Comparison of ENCODE assay signal across 8 cellular contexts in the genomic region with DNA sequence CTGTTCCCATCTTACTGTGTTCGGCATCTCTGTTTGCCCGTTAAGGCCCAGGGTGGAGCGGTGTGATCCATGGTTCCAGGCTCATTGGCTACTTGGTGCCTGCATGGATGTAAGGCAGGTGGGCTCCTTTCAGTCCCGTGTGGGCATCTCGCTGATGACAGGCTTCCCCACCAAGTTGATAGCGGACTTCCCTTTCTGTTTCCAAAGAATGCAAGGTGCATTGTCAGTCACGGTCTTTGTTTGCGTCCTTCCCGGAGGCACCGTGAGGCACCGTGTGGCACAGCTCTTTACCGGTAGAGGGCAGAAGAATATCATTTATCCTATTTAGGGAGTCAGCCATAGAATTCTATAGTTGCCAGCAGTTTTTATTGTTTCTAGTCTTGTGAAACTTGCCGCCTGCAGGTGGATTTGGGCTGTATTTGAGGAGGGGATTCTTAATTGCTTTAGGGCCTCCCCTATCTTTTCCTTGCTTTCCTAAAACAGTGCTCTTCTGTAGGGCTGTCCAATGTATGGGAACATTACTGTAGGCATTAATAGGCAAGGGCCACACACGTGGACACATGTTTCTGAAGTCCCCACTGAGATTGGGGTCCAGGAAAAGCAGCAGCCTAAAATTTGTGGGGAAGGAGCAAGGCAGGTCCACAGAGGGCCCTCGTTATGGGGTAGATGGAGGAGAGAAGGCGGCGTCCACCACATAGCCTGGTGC.
A peak's percentile ranks its signal among the peaks of the same experiment; 100 is the strongest.
DNase-seq lines count a peak whose midpoint lies in the region; ATAC-seq and TF ChIP-seq lines count a peak whose summit lies in the region.

No MANE protein-coding gene starts in this region.

- no peak overlapping the region for H2BK5ac ChIP-seq in IMR-90 (ENCODE audit: low read depth, low read length, poor library complexity, severe bottlenecking)

- 33% methylated on average over 1 of the region's 17 CpGs; no CpG with 5 or more reads in 1 of the 2 experiments for WGBS in IMR-90 (ENCODE audit: extremely low coverage in 2 of 2, insufficient read length in 1 of 2), 2 experiments
- WGBS in spleen, 5 donors: 33 to 42% (median 40%) methylated on average over 17 of the region's 17 CpGs

- H2AFZ ChIP-seq in IMR-90 (replicated peaks; ENCODE audit: low read length, poor library complexity): peak overlapping the region; percentile 78

- peak; percentile 82 for TF ChIP-seq RAD21 in IMR-90 (IDR thresholded peaks at IDR 0.05; ENCODE audit: low read length)

- no peaks in the 10 kb centered on the region for H3K4me1 ChIP-seq in IMR-90 (ENCODE audit: control insufficient read depth, insufficient read depth, low read length)
- peaks cover 0 to 81% (median 25%) of the 10 kb centered on the region in 6 donors for H3K4me1 ChIP-seq in spleen

- no peak overlapping the region for H3K9ac ChIP-seq in IMR-90 (ENCODE audit: low read depth, low read length)

- no peak overlapping the region for H3K18ac ChIP-seq in IMR-90 (ENCODE audit: low read depth, low read length)

- H3K9me1 ChIP-seq in IMR-90 (ENCODE audit: insufficient read depth, low read length): no peaks in the 10 kb centered on the region

- POLR2A ChIA-PET in IMR-90 (lab: Charles Lee; ENCODE audit: unreplicated experiment): no interaction called here

- intact Hi-C loops in IMR-90 (cut with micrococcal nuclease): loop anchor here (1.0 to 10.0 kb wide), 4 partner anchors 129 to 697 kb away; no protein-coding TSS in a partner anchor
- intact Hi-C loops in spleen (cut with DNase I; ENCODE audit: low total_unique reads): loop anchor here (5.0 kb wide), 1 partner anchor 620 kb away; no protein-coding TSS in a partner anchor

- H3K23ac ChIP-seq in IMR-90 (ENCODE audit: low read depth, low read length): no peak overlapping the region

- dilution Hi-C loops in IMR-90 (cut with HindIII; ENCODE audit: low sequenced_read_pairs, unreplicated experiment): no loop called here

- H3K4me3 ChIP-seq in IMR-90 (ENCODE audit: insufficient read depth, low read depth, low read length) (no peak overlapping the region), spleen (no peak overlapping the region)

- H3K27ac ChIP-seq in IMR-90 (ENCODE audit: insufficient read depth, low read length) (no peak overlapping the region), spleen (no peak overlapping the region)

- TF ChIP-seq CTCF in IMR-90 (conservative IDR thresholded peaks at IDR 0.05; ENCODE audit: low read depth, low read length): peak; percentile 86
- peak; percentile 44 to 85 (median 65) for TF ChIP-seq CTCF in spleen (IDR thresholded peaks at IDR 0.05 in 8 of 11, conservative IDR thresholded peaks at IDR 0.05 in 3 of 11)

- DNase-seq in Daoy (ENCODE audit: low read depth): peak; percentile 35
- DNase-seq in IMR-90: peak; percentile 46
- peak; percentile 22 to 59 for DNase-seq in SW 1271 (lab: John Stamatoyannopoulos, UW)
- peak; percentile 81 for DNase-seq in astrocyte of the hippocampus (ENCODE audit: low read depth, low spot score)
- DNase-seq in iPS DF 4.7 (ENCODE audit: extremely low read depth, low spot score): peak; percentile 76
- no peak for DNase-seq in spleen

- no peak overlapping the region for H2AK9ac ChIP-seq in IMR-90 (replicated peaks; ENCODE audit: low read depth, low read length, poor library complexity)

- no peak overlapping the region for H2BK15ac ChIP-seq in IMR-90 (ENCODE audit: low read depth, low read length)

- TF ChIP-seq POLR2A in IMR-90 (IDR thresholded peaks at IDR 0.05; ENCODE audit: low read depth, low read length) (no peak), spleen (IDR thresholded peaks at IDR 0.05) (no peak)

- no peak overlapping the region for H2AK5ac ChIP-seq in IMR-90 (ENCODE audit: low read depth, low read length)

- H4K91ac ChIP-seq in IMR-90 (ENCODE audit: insufficient read depth, low read depth, low read length): no peak overlapping the region

- H3K56ac ChIP-seq in IMR-90 (ENCODE audit: extremely low read depth, insufficient read depth, low read length): no peak overlapping the region

- no TSS peak for BruUV-seq in IMR-90 (replicated peaks; lab: Mats Ljungman, UMichigan)

- H3K27me3 ChIP-seq in IMR-90 (ENCODE audit: control insufficient read depth, insufficient read depth, low read length) (no peaks in the 10 kb centered on the region), spleen (replicated peaks in 1 of 7) (no peaks in the 10 kb centered on the region)

- no peak overlapping the region for H3K4me2 ChIP-seq in IMR-90 (ENCODE audit: low read depth, low read length)

- H3K14ac ChIP-seq in IMR-90 (replicated peaks; ENCODE audit: low read depth, low read length): no peak overlapping the region

- no peaks in the 10 kb centered on the region for H3K9me3 ChIP-seq in IMR-90 (ENCODE audit: control insufficient read depth, insufficient read depth, low read length)
- no peaks in the 10 kb centered on the region for H3K9me3 ChIP-seq in spleen

- in situ Hi-C loops in IMR-90 (cut with MboI; ENCODE audit: low sequenced_read_pairs): loop anchor here (5.0 kb wide), 1 partner anchor 290 kb away; no protein-coding TSS in a partner anchor

- H2BK120ac ChIP-seq in IMR-90 (ENCODE audit: low read depth, low read length): no peak overlapping the region

- H4K20me1 ChIP-seq in IMR-90 (ENCODE audit: insufficient read depth, low read length): no peaks in the 10 kb centered on the region

- H3K4ac ChIP-seq in IMR-90 (ENCODE audit: low read depth, low read length): no peak overlapping the region

- H4K5ac ChIP-seq in IMR-90 (ENCODE audit: low read depth, low read length): no peak overlapping the region

- H3K36me3 ChIP-seq in IMR-90 (ENCODE audit: control insufficient read depth, insufficient read depth, low read length) (no peaks in the 10 kb centered on the region), spleen (peaks cover 0 to 15% (median 0%) of the 10 kb centered on the region in 6 donors)

- no peak overlapping the region for H4K8ac ChIP-seq in IMR-90 (ENCODE audit: low read depth in 2 of 2, low read length in 2 of 2)

- CTCF ChIA-PET in IMR-90 (lab: Yijun Ruan, JAX): no interaction called here

- ATAC-seq in GM21515 (IDR thresholded peaks at IDR 0.05; ENCODE audit: unreplicated experiment) (peak; percentile 50), IMR-90 (ENCODE audit: low read depth) (peak; percentile 98), HG03025 (IDR thresholded peaks at IDR 0.05; ENCODE audit: low FRiP score, unreplicated experiment) (no peak)

- H3K79me1 ChIP-seq in IMR-90 (ENCODE audit: low read depth in 1 of 2, low read length in 2 of 2): no peaks in the 10 kb centered on the region

- H2BK20ac ChIP-seq in IMR-90 (ENCODE audit: low read depth, low read length): no peak overlapping the region

TF ChIP-seq in IMR-90, 13 proteins besides CTCF, POLR2A, EP300 and RAD21:
- TF ChIP-seq SMC3 (IDR thresholded peaks at IDR 0.05; ENCODE audit: low read depth, low read length) (peak; percentile 65), RCOR1 (IDR thresholded peaks at IDR 0.05; ENCODE audit: insufficient replicate concordance, low read length) (no peak), MAFK (IDR thresholded peaks at IDR 0.05; ENCODE audit: low read depth, low read length) (no peak), BHLHE40 (IDR thresholded peaks at IDR 0.05; ENCODE audit: low read depth, low read length) (no peak), CEBPB (IDR thresholded peaks at IDR 0.05; ENCODE audit: low read depth, low read length) (no peak), MXI1 (IDR thresholded peaks at IDR 0.05; ENCODE audit: borderline replicate concordance, low read depth, low read length) (no peak)
- TF ChIP-seq, protein P1, sequence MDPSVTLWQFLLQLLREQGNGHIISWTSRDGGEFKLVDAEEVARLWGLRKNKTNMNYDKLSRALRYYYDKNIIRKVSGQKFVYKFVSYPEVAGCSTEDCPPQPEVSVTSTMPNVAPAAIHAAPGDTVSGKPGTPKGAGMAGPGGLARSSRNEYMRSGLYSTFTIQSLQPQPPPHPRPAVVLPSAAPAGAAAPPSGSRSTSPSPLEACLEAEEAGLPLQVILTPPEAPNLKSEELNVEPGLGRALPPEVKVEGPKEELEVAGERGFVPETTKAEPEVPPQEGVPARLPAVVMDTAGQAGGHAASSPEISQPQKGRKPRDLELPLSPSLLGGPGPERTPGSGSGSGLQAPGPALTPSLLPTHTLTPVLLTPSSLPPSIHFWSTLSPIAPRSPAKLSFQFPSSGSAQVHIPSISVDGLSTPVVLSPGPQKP (IDR thresholded peaks at IDR 0.05; ENCODE audit: borderline replicate concordance, low read depth, low read length): no peak
